9 cellular contexts compared by ENCODE assay signal in the genomic region with DNA sequence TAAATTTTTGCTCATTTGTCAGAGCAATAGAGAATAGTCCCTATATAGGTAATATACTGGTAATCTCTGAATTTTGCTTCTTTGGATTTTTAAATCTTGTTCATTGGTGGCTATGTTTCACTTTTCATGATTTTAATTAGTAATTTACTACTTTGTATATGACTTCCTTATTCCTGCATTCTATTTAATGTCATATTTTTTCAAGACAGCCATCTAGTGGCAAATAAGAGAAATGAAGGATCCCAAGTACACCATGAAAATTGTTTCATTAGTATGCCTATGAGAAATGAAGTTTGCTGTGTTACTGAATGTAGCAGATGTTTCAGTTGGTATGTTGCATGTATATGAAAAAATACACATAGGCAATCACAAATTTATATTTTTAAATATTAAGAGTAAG.
DNase-seq lines count a peak whose midpoint lies in the region; ATAC-seq and TF ChIP-seq lines count a peak whose summit lies in the region.
"Had no signal": no experiment of that assay in that cellular context is flagged by ENCODE, and none has a peak within 500 bp of the region (broad histone marks: within the 10 kb centered on the region; RNA-seq: fewer than 3 reads in every experiment).

No MANE protein-coding gene starts in this region.

- no peak overlapping the region for H3K4me3 Mint-ChIP-seq in endodermal cell

- no peak overlapping the region for H3K9ac ChIP-seq in endodermal cell (ENCODE audit: extremely low read depth, low read length, poor library complexity, severe bottlenecking)

- H3K36me3 ChIP-seq in endodermal cell (ENCODE audit: control insufficient read depth, insufficient read depth, low read length) (peaks cover 72% of the 10 kb centered on the region), neutrophil (peaks cover 34% of the 10 kb centered on the region)

- H3K27ac Mint-ChIP-seq in endodermal cell: no peak overlapping the region
- H3K27ac Mint-ChIP-seq: activated naive CD4-positive, alpha-beta T cell treated with anti-CD3 and anti-CD28 coated beads, Interleukin-2, amount 50 U/mL, for 72 hours had no signal

- H3K27me3 Mint-ChIP-seq in endodermal cell (ENCODE audit: insufficient read depth): no peaks in the 10 kb centered on the region

- H3K4me1 ChIP-seq in endodermal cell (ENCODE audit: control insufficient read depth, insufficient read depth, low read length): no peaks in the 10 kb centered on the region
- no peaks in the 10 kb centered on the region for H3K4me1 ChIP-seq in neutrophil (ENCODE audit: control insufficient read depth in 1 of 2, insufficient read depth in 1 of 2, low read depth in 1 of 2, low read length in 1 of 2)

- peaks cover 25% of the 10 kb centered on the region for H3K9me3 Mint-ChIP-seq in endodermal cell
- H3K9me3 Mint-ChIP-seq: activated naive CD4-positive, alpha-beta T cell treated with anti-CD3 and anti-CD28 coated beads, Interleukin-2, amount 50 U/mL, for 72 hours had no signal

- H3K27ac ChIP-seq in endodermal cell (ENCODE audit: low read depth, low read length) (no peak overlapping the region), neutrophil (no peak overlapping the region)

- no peak for ATAC-seq in GM21360 (IDR thresholded peaks at IDR 0.05; ENCODE audit: unreplicated experiment)

- peaks cover 39% of the 10 kb centered on the region for H3K9me3 ChIP-seq in endodermal cell (ENCODE audit: control insufficient read depth, low read length)
- no peaks in the 10 kb centered on the region for H3K9me3 ChIP-seq in neutrophil

- H3K27me3 ChIP-seq in endodermal cell (ENCODE audit: control insufficient read depth, insufficient read depth, low read length, poor library complexity, severe bottlenecking) (no peaks in the 10 kb centered on the region), neutrophil (no peaks in the 10 kb centered on the region)

- TF ChIP-seq CTCF in GM12865 (IDR thresholded peaks at IDR 0.05; ENCODE audit: insufficient read depth, low read depth, low read length, missing control alignments) (no peak), endodermal cell (conservative IDR thresholded peaks at IDR 0.05) (peak; percentile 69), neutrophil (IDR thresholded peaks at IDR 0.05) (peak; percentile 53)

- peaks cover 60% of the 10 kb centered on the region for H3K36me3 Mint-ChIP-seq in endodermal cell (ENCODE audit: low read depth)

- H3K4me3 ChIP-seq in GM12865 (ENCODE audit: low read depth, low read length): no peak overlapping the region
- H3K4me3 ChIP-seq in endodermal cell (ENCODE audit: low read length): no peak overlapping the region
- H3K4me3 ChIP-seq in neutrophil (ENCODE audit: low read depth in 1 of 2, low read length in 1 of 2): no peak overlapping the region

- no peaks in the 10 kb centered on the region for H3K4me1 Mint-ChIP-seq in endodermal cell

- DNase-seq in A172 (ENCODE audit: low spot score): peak; percentile 21
- DNase-seq in GM12865 (ENCODE audit: low read depth): peak; percentile 35
- peak; percentile 59 for DNase-seq in NOMO-1 treated with DMSO at 0.1 percent for 48 hours (lab: John Stamatoyannopoulos, UW; ENCODE audit: unreplicated experiment)
- DNase-seq in endodermal cell: no peak
- no peak for DNase-seq in MV-4-11 (lab: John Stamatoyannopoulos, UW)
- DNase-seq in ureter (ENCODE audit: low spot score): no peak

Comparison
In these comparisons a context has a peak if more than half of its experiments do, and no peak if none do; other contexts are left out.
1. DNase-seq: peak in A172 (single experiment), GM12865 (single experiment) and NOMO-1 treated with DMSO at 0.1 percent for 48 hours (single experiment); none in endodermal cell (single experiment), MV-4-11 (single experiment) and ureter (single experiment).